In genomic region chr6:145345094-145345493, GRCh38 we compare ENCODE assay signal across 10 cellular contexts.
"Had no signal": no experiment of that assay in that cellular context is flagged by ENCODE, and none has a peak within 500 bp of the region (broad histone marks: within the 10 kb centered on the region; RNA-seq: fewer than 3 reads in every experiment).

No MANE protein-coding gene starts in this region.

- H3K36me3 Mint-ChIP-seq: IgD-negative memory B cell had no signal

- ATAC-seq: HCT116, HepG2 had no signal

- H3K9ac ChIP-seq: GM23248 had no signal

- H2AFZ ChIP-seq: GM23248 had no signal

- H3K4me3 Mint-ChIP-seq: HFFc6, IgD-negative memory B cell had no signal

- H3K9me3 Mint-ChIP-seq: HFFc6, IgD-negative memory B cell had no signal

- DNase-seq: GM23248, GOT3, H7, HFFc6, KBM-7 had no signal

- H3K27ac Mint-ChIP-seq: HFFc6, IgD-negative memory B cell had no signal

- H3K9me3 ChIP-seq: HAP-1 had no signal

- FAIRE-seq: HepG2 had no signal

- H3K36me3 ChIP-seq: HAP-1 had no signal

- H3K4me3 ChIP-seq: GM23248, HAP-1 had no signal

- H3K27ac ChIP-seq: GM23248, HL-60 had no signal
